1 cellular context compared by ENCODE assay signal in the genomic region with DNA sequence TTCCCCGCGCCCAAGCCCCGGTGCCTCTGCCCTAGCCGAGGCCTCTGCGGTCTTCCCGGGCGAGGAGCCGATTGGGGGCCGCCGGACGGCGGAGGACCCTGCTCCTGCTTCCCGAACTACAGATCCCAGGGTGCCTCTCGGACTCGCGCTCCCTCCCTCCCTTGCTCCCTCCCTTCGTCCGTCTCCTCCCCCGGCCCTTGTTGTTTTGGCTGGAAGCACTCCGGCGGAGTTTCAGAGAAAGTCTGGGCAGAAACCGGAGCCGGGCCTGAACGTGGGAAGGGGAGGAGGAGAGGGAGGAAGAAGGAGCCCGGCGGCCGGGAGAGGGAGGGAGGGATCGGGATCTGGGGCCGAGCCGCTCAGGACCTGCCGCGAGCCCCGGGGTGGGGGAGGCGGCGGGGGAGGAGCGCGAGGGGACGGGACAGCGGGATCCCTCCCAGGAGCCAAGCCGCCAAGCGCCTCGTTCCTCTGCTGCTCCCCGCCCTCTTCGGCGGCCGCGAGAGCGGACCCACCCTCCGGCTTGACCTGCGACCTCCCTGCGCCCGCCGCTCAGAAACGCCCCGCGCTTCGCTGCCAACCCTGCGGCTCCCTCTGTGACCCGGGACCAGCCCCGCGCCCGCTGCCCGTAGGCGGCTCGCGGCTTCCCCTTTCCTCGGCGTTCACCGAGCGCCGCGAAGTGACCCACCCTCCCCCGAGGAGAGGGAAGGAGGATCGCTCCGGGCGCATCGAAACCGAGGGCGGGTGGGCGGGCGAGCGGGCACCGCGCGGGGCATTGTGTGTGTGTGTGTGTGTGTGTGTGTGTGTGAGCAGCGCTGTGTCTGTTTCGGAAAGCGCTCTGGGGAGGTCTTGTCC.
TF ChIP-seq lines count a peak whose summit lies in the region.

No MANE protein-coding gene starts in this region.

TF ChIP-seq in WTC11, 78 proteins besides CTCF, POLR2A, EP300 and RAD21 (continued from another document and continues in another):
- TF ChIP-seq, protein P1, sequence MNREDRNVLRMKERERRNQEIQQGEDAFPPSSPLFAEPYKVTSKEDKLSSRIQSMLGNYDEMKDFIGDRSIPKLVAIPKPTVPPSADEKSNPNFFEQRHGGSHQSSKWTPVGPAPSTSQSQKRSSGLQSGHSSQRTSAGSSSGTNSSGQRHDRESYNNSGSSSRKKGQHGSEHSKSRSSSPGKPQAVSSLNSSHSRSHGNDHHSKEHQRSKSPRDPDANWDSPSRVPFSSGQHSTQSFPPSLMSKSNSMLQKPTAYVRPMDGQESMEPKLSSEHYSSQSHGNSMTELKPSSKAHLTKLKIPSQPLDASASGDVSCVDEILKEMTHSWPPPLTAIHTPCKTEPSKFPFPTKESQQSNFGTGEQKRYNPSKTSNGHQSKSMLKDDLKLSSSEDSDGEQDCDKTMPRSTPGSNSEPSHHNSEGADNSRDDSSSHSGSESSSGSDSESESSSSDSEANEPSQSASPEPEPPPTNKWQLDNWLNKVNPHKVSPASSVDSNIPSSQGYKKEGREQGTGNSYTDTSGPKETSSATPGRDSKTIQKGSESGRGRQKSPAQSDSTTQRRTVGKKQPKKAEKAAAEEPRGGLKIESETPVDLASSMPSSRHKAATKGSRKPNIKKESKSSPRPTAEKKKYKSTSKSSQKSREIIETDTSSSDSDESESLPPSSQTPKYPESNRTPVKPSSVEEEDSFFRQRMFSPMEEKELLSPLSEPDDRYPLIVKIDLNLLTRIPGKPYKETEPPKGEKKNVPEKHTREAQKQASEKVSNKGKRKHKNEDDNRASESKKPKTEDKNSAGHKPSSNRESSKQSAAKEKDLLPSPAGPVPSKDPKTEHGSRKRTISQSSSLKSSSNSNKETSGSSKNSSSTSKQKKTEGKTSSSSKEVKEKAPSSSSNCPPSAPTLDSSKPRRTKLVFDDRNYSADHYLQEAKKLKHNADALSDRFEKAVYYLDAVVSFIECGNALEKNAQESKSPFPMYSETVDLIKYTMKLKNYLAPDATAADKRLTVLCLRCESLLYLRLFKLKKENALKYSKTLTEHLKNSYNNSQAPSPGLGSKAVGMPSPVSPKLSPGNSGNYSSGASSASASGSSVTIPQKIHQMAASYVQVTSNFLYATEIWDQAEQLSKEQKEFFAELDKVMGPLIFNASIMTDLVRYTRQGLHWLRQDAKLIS (CRISPR knock-in tag; IDR thresholded peaks at IDR 0.05; ENCODE audit: borderline replicate concordance) = no peak
- TF ChIP-seq NFE2L1 (CRISPR knock-in tag; IDR thresholded peaks at IDR 0.05) = peak; percentile 8; the same call in 1 of the 2 replicates
- TF ChIP-seq MYBL2 (CRISPR knock-in tag; IDR thresholded peaks at IDR 0.05) = peak; percentile 42; the same call in 1 of the 2 replicates
- no peak for TF ChIP-seq NR3C1 (CRISPR knock-in tag; conservative IDR thresholded peaks at IDR 0.05; ENCODE audit: low read depth)
- TF ChIP-seq, protein P2, sequence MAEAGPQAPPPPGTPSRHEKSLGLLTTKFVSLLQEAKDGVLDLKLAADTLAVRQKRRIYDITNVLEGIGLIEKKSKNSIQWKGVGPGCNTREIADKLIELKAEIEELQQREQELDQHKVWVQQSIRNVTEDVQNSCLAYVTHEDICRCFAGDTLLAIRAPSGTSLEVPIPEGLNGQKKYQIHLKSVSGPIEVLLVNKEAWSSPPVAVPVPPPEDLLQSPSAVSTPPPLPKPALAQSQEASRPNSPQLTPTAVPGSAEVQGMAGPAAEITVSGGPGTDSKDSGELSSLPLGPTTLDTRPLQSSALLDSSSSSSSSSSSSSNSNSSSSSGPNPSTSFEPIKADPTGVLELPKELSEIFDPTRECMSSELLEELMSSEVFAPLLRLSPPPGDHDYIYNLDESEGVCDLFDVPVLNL (CRISPR knock-in tag; IDR thresholded peaks at IDR 0.05; ENCODE audit: borderline replicate concordance, low read depth) = no peak
- TF ChIP-seq, protein P3, sequence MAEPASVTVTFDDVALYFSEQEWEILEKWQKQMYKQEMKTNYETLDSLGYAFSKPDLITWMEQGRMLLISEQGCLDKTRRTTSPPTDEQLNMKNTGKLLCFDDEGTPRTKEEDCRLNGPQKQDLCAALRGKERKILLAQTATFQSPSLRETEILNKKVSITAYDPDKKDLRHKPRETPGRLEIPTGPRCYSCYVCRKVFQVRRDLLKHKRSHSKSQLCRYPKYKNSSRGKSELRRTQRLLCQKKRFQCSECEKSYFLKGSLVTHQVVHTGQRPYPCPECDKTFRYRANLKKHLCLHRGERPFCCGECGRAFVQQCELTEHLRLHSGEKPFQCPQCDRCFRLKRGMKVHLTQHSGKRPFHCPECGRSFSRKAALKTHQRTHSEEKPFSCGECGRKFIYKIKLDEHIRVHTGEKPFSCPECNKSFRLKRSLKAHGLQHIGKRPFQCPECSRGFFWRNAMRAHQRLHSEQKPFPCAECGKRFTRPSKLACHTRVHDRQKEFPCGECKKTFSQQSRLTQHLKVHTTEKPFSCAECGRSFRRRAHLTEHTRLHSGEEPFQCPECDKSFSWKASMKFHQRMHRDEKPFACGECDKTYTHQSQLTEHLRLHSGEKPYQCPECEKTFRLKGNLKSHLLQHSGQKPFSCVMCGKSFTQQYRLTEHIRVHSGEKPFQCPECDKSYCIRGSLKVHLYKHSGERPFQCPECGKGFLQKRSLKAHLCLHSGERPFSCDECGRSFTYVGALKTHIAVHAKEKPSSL (CRISPR knock-in tag; conservative IDR thresholded peaks at IDR 0.05) = no peak
- TF ChIP-seq, protein P4, sequence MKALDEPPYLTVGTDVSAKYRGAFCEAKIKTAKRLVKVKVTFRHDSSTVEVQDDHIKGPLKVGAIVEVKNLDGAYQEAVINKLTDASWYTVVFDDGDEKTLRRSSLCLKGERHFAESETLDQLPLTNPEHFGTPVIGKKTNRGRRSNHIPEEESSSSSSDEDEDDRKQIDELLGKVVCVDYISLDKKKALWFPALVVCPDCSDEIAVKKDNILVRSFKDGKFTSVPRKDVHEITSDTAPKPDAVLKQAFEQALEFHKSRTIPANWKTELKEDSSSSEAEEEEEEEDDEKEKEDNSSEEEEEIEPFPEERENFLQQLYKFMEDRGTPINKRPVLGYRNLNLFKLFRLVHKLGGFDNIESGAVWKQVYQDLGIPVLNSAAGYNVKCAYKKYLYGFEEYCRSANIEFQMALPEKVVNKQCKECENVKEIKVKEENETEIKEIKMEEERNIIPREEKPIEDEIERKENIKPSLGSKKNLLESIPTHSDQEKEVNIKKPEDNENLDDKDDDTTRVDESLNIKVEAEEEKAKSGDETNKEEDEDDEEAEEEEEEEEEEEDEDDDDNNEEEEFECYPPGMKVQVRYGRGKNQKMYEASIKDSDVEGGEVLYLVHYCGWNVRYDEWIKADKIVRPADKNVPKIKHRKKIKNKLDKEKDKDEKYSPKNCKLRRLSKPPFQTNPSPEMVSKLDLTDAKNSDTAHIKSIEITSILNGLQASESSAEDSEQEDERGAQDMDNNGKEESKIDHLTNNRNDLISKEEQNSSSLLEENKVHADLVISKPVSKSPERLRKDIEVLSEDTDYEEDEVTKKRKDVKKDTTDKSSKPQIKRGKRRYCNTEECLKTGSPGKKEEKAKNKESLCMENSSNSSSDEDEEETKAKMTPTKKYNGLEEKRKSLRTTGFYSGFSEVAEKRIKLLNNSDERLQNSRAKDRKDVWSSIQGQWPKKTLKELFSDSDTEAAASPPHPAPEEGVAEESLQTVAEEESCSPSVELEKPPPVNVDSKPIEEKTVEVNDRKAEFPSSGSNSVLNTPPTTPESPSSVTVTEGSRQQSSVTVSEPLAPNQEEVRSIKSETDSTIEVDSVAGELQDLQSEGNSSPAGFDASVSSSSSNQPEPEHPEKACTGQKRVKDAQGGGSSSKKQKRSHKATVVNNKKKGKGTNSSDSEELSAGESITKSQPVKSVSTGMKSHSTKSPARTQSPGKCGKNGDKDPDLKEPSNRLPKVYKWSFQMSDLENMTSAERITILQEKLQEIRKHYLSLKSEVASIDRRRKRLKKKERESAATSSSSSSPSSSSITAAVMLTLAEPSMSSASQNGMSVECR (CRISPR knock-in tag; IDR thresholded peaks at IDR 0.05; ENCODE audit: borderline replicate concordance) = no peak; the same call in 1 of the 2 replicates
- TF ChIP-seq, protein P5, sequence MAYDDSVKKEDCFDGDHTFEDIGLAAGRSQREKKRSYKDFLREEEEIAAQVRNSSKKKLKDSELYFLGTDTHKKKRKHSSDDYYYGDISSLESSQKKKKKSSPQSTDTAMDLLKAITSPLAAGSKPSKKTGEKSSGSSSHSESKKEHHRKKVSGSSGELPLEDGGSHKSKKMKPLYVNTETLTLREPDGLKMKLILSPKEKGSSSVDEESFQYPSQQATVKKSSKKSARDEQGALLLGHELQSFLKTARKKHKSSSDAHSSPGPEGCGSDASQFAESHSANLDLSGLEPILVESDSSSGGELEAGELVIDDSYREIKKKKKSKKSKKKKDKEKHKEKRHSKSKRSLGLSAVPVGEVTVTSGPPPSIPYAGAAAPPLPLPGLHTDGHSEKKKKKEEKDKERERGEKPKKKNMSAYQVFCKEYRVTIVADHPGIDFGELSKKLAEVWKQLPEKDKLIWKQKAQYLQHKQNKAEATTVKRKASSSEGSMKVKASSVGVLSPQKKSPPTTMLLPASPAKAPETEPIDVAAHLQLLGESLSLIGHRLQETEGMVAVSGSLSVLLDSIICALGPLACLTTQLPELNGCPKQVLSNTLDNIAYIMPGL (CRISPR knock-in tag; IDR thresholded peaks at IDR 0.05) = peak; percentile 41; the same call in 1 of the 2 replicates
- TF ChIP-seq NR2C2 (CRISPR knock-in tag; IDR thresholded peaks at IDR 0.05) = peak; percentile 21; the same call in 1 of the 2 replicates
- no peak for TF ChIP-seq SOX15 (CRISPR knock-in tag; IDR thresholded peaks at IDR 0.05)
- TF ChIP-seq, protein P6, sequence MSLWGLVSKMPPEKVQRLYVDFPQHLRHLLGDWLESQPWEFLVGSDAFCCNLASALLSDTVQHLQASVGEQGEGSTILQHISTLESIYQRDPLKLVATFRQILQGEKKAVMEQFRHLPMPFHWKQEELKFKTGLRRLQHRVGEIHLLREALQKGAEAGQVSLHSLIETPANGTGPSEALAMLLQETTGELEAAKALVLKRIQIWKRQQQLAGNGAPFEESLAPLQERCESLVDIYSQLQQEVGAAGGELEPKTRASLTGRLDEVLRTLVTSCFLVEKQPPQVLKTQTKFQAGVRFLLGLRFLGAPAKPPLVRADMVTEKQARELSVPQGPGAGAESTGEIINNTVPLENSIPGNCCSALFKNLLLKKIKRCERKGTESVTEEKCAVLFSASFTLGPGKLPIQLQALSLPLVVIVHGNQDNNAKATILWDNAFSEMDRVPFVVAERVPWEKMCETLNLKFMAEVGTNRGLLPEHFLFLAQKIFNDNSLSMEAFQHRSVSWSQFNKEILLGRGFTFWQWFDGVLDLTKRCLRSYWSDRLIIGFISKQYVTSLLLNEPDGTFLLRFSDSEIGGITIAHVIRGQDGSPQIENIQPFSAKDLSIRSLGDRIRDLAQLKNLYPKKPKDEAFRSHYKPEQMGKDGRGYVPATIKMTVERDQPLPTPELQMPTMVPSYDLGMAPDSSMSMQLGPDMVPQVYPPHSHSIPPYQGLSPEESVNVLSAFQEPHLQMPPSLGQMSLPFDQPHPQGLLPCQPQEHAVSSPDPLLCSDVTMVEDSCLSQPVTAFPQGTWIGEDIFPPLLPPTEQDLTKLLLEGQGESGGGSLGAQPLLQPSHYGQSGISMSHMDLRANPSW (CRISPR knock-in tag; conservative IDR thresholded peaks at IDR 0.05; ENCODE audit: low read depth) = no peak
- peak; percentile 81 for TF ChIP-seq FOXK1 (CRISPR knock-in tag; IDR thresholded peaks at IDR 0.05)
- TF ChIP-seq GRHL2 (CRISPR knock-in tag; IDR thresholded peaks at IDR 0.05; ENCODE audit: insufficient replicate concordance, severe bottlenecking) = no peak
- TF ChIP-seq TEAD1 (CRISPR knock-in tag; IDR thresholded peaks at IDR 0.05) = peak; percentile 57; the same call in 1 of the 2 replicates
- TF ChIP-seq, protein P7, sequence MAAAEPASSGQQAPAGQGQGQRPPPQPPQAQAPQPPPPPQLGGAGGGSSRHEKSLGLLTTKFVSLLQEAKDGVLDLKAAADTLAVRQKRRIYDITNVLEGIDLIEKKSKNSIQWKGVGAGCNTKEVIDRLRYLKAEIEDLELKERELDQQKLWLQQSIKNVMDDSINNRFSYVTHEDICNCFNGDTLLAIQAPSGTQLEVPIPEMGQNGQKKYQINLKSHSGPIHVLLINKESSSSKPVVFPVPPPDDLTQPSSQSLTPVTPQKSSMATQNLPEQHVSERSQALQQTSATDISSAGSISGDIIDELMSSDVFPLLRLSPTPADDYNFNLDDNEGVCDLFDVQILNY (CRISPR knock-in tag; IDR thresholded peaks at IDR 0.05) = no peak
- TF ChIP-seq MXD4 (CRISPR knock-in tag; IDR thresholded peaks at IDR 0.05; ENCODE audit: borderline replicate concordance) = no peak
- no peak for TF ChIP-seq SMAD4 (CRISPR knock-in tag; IDR thresholded peaks at IDR 0.05)
- TF ChIP-seq, protein P8, sequence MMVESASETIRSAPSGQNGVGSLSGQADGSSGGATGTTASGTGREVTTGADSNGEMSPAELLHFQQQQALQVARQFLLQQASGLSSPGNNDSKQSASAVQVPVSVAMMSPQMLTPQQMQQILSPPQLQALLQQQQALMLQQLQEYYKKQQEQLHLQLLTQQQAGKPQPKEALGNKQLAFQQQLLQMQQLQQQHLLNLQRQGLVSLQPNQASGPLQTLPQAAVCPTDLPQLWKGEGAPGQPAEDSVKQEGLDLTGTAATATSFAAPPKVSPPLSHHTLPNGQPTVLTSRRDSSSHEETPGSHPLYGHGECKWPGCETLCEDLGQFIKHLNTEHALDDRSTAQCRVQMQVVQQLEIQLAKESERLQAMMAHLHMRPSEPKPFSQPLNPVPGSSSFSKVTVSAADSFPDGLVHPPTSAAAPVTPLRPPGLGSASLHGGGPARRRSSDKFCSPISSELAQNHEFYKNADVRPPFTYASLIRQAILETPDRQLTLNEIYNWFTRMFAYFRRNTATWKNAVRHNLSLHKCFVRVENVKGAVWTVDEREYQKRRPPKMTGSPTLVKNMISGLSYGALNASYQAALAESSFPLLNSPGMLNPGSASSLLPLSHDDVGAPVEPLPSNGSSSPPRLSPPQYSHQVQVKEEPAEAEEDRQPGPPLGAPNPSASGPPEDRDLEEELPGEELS (CRISPR knock-in tag; IDR thresholded peaks at IDR 0.05) = no peak
- TF ChIP-seq SP1 (CRISPR knock-in tag; conservative IDR thresholded peaks at IDR 0.05) = peak; percentile 69
- no peak for TF ChIP-seq TEAD4 (CRISPR knock-in tag; IDR thresholded peaks at IDR 0.05)
- no peak for TF ChIP-seq PRRX2 (CRISPR knock-in tag; IDR thresholded peaks at IDR 0.05)
- TF ChIP-seq, protein P9, sequence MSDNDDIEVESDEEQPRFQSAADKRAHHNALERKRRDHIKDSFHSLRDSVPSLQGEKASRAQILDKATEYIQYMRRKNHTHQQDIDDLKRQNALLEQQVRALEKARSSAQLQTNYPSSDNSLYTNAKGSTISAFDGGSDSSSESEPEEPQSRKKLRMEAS (CRISPR knock-in tag; IDR thresholded peaks at IDR 0.05) = no peak; the same call in 1 of the 2 replicates
- no peak for TF ChIP-seq JAZF1 (CRISPR knock-in tag; IDR thresholded peaks at IDR 0.05)
- 0 out of 2 replicates have a peak, but pooled peaks have one; percentile 25 for TF ChIP-seq ELF4 (CRISPR knock-in tag; IDR thresholded peaks at IDR 0.05; ENCODE audit: low read depth)
- TF ChIP-seq, protein P10, sequence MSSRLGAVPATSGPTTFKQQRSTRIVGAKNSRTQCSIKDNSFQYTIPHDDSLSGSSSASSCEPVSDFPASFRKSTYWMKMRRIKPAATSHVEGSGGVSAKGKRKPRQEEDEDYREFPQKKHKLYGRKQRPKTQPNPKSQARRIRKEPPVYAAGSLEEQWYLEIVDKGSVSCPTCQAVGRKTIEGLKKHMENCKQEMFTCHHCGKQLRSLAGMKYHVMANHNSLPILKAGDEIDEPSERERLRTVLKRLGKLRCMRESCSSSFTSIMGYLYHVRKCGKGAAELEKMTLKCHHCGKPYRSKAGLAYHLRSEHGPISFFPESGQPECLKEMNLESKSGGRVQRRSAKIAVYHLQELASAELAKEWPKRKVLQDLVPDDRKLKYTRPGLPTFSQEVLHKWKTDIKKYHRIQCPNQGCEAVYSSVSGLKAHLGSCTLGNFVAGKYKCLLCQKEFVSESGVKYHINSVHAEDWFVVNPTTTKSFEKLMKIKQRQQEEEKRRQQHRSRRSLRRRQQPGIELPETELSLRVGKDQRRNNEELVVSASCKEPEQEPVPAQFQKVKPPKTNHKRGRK (CRISPR knock-in tag; IDR thresholded peaks at IDR 0.05; ENCODE audit: borderline replicate concordance) = no peak
- TF ChIP-seq ZNF263 (CRISPR knock-in tag; IDR thresholded peaks at IDR 0.05; ENCODE audit: low read depth) = peak; percentile 85
- TF ChIP-seq GABPB1 (CRISPR knock-in tag; IDR thresholded peaks at IDR 0.05) = 0 out of 2 replicates have a peak, but pooled peaks have one; percentile 35
